In the genomic region with DNA sequence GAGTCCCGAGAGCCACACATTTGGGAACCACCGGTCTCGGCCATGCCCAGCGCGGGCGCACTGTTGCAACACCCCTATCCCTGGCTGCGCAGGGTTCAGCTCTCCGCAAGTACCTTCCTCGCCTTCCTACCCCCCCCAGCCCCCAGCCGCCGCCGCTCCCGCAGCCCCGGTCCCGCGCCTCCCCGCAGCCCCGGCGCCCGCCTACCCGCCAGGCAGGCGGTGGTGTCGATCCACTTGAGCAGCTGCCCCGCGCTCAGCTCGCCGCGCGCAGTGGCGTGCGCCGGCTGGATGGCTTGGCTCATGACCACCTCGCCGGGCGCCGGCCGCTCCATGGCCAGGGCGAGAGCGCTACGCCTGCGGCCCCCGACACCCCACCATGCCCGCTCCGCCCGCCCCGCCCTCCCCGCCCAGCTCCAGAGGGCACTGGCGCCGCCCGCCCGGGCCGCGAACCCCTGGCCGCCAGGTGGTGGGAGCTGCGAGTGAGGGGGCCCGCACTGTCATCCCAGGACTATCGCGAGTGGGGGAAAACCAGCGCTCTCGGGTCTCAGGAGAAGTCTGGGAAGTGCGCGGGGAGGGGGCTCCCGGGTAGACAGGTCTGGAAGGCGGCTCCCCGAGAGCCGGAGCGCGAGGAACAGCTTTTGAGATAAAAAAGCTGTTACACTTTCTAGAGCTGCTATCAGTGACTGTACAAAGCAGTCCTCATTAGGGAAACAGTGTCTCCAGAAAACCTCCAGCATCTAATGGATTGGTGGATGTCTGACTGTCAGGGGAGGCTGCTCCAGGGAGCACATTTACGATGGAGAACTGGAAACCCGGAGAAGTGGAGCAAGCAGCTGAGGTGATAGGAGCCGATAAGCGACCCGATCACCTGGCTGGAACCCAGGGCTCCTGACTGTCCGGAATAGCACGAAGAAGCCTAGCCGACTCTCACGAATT, we compare ENCODE assay signal across 8 cellular contexts. TPM values are rescaled to one million over a fixed set of nuclear protein-coding genes. Genes with fewer than 3 reads are reported as not detected.
DNase-seq lines count a peak whose midpoint lies in the region; FAIRE-seq and TF ChIP-seq lines count a peak whose summit lies in the region.

TSS of gene ACOT12 (minus strand) at position 352 of the 936 bp plus-strand sequence. CDS start at position 332, 20 bp downstream.

- TF ChIP-seq POLR2A in GM12891 (IDR thresholded peaks at IDR 0.05; ENCODE audit: low read depth, low read length): no peak

- DNase-seq in GM12891 (ENCODE audit: insufficient read length, low spot score) (peak; percentile 10), hepatic stellate cell (ENCODE audit: low spot score) (peak; percentile 26), cerebellum (ENCODE audit: low spot score) (no peak), COR-L47 (lab: John Stamatoyannopoulos, UW) (no peak), T1000 (lab: John Stamatoyannopoulos, UW) (no peak), NOMO-1 (lab: John Stamatoyannopoulos, UW; ENCODE audit: unreplicated experiment in 2 of 2) (no peak)
- DNase-seq in activated T-cell treated with anti-CD3 and anti-CD28 coated beads, Interleukin-2, amount 50 U/mL, for 48 hours: peak; percentile 19 to 26

- no peak for FAIRE-seq in GM12891 (lab: Jason Lieb, UNC)

- H3K4me3 ChIP-seq in skin epidermis: peak within 1 kb of the TSS; percentile 6 to 40 (median 30)

- H3K27ac ChIP-seq in skin epidermis: no peak within 1 kb of the TSS

TF ChIP-seq in GM12891, 5 proteins besides CTCF, POLR2A, EP300 and RAD21:
- TF ChIP-seq PAX5 (IDR thresholded peaks at IDR 0.05; ENCODE audit: insufficient read depth, low read length, severe bottlenecking) (no peak), TAF1 (IDR thresholded peaks at IDR 0.05; ENCODE audit: low read depth, low read length) (no peak), SPI1 (IDR thresholded peaks at IDR 0.05; ENCODE audit: low read depth, low read length) (no peak), POLR2AphosphoS5 (IDR thresholded peaks at IDR 0.05; ENCODE audit: low read depth, low read length) (no peak)

RNA-seq across cellular contexts. Expression of gene ACOT12, which starts in this region (rescaled TPM):
- polyA plus RNA-seq in GM12891 (2012; ENCODE audit: low read depth, missing spikeins): not detected
- 2.4 TPM for total RNA-seq in cerebellum

Comparison
In these comparisons a context has a peak if more than half of its experiments do, and no peak if none do; other contexts are left out.
1. DNase-seq: peak in GM12891 (single experiment), activated T-cell treated with anti-CD3 and anti-CD28 coated beads, Interleukin-2, amount 50 U/mL, for 48 hours (2 of 2) and hepatic stellate cell (single experiment); none in cerebellum (single experiment), COR-L47 (single experiment), T1000 (single experiment) and NOMO-1 (0 of 2).